In the genomic region with DNA sequence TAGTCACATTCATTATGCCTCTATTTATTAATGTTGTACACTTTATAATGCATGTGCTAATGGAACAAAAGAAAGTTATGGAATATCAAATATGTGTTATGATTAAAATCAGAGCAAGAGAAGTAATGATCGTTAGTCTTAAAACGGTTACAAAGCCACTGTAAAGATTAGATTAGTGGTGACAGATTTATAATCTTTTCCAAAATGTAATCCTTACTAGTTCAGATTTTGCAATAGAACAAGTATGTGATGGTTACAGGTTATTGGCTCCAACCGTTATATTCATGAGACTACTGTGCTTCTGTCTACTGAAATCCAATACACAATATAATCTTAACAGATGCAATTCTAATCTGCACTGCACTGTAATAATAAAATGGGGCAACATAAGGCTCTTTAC, we compare ENCODE assay signal across 19 cellular contexts.
DNase-seq lines count a peak whose midpoint lies in the region; ATAC-seq and TF ChIP-seq lines count a peak whose summit lies in the region.
"Had no signal": no experiment of that assay in that cellular context is flagged by ENCODE, and none has a peak within 500 bp of the region (broad histone marks: within the 10 kb centered on the region; RNA-seq: fewer than 3 reads in every experiment).

No MANE protein-coding gene starts in this region.

- no peaks in the 10 kb centered on the region for H3K9me3 ChIP-seq in HEK293 (ENCODE audit: control insufficient read depth, insufficient read depth, low read depth, low read length)
- H3K9me3 ChIP-seq: BE2C had no signal

- DNase-seq in AG10803 (ENCODE audit: low read depth) (peak; percentile 13), NCI-H82 (lab: John Stamatoyannopoulos, UW) (peak; percentile 74), fibroblast of gingiva (ENCODE audit: low read depth) (peak; percentile 3), dedifferentiated amniotic fluid mesenchymal stem cell (ENCODE audit: extremely low spot score) (no peak), hypothalamus (lab: John Stamatoyannopoulos, UW) (no peak)
- DNase-seq: BE2C; C1 segment of cervical spinal cord; CD4-positive, CD25-positive, alpha-beta regulatory T cell; CD8-positive, alpha-beta memory T cell; COR-L47; DMS79 treated with DMSO at 0.1 percent for 48 hours; GOT3; H7; IMR-90; KBM-7 had no signal

- POLR2A ChIA-PET in HEK293 (lab: Yijun Ruan, JAX), result no interaction called here

- H3K4me3 ChIP-seq in AG10803 (ENCODE audit: low read length) (no peak overlapping the region), HEK293 (ENCODE audit: low read depth, low read length) (no peak overlapping the region)
- H3K4me3 ChIP-seq: GM12878 had no signal

- TF ChIP-seq CTCF in AG10803 (conservative IDR thresholded peaks at IDR 0.05; ENCODE audit: low read length) (no peak), HEK293 (tag by site-specific recombination; IDR thresholded peaks at IDR 0.05) (no peak)

- H3K4me1 ChIP-seq in HEK293 (ENCODE audit: control insufficient read depth, insufficient read depth, low read length), result no peaks in the 10 kb centered on the region
- H3K4me1 ChIP-seq: BE2C had no signal

- no peaks in the 10 kb centered on the region for H3K36me3 ChIP-seq in HEK293 (ENCODE audit: control insufficient read depth in 2 of 2, insufficient read depth in 1 of 2, low read length in 2 of 2)
- H3K36me3 ChIP-seq: BE2C had no signal

- H3K27ac ChIP-seq in HEK293 (ENCODE audit: extremely low read depth, low read depth, low read length), result no peak overlapping the region

- no peak for ATAC-seq in HG03565 (IDR thresholded peaks at IDR 0.05; ENCODE audit: unreplicated experiment)
- ATAC-seq: GM12878, HCT116 had no signal

- CTCF ChIA-PET in HEK293 (lab: Yijun Ruan, JAX), result interaction anchor here (1.1 kb wide), 1 partner anchor 75 kb away, joined by 3 read pairs; no protein-coding TSS in a partner anchor

TF ChIP-seq in HEK293, 187 proteins besides CTCF, POLR2A, EP300 and RAD21 (continues in another document):
- no peak for TF ChIP-seq ZFP37 (tag by site-specific recombination; IDR thresholded peaks at IDR 0.05)
- peak; percentile 50 for TF ChIP-seq FEZF1 (tag by site-specific recombination; IDR thresholded peaks at IDR 0.05)
- no peak for TF ChIP-seq ZNF610 (tag by site-specific recombination; IDR thresholded peaks at IDR 0.05; ENCODE audit: borderline replicate concordance)
- no peak for TF ChIP-seq ZNF10 (tag by site-specific recombination; IDR thresholded peaks at IDR 0.05)
- no peak for TF ChIP-seq ZNF112 (tag by site-specific recombination; IDR thresholded peaks at IDR 0.05)
- peak; percentile 37; the same call in 1 of the 2 replicates for TF ChIP-seq OVOL3 (tag by site-specific recombination; IDR thresholded peaks at IDR 0.05)
- TF ChIP-seq ZBTB8A (tag by site-specific recombination; IDR thresholded peaks at IDR 0.05), result no peak
- TF ChIP-seq ZNF555 (tag by site-specific recombination; conservative IDR thresholded peaks at IDR 0.05), result no peak
- no peak for TF ChIP-seq ZNF2 (tag by site-specific recombination; IDR thresholded peaks at IDR 0.05)
- TF ChIP-seq, protein P1, sequence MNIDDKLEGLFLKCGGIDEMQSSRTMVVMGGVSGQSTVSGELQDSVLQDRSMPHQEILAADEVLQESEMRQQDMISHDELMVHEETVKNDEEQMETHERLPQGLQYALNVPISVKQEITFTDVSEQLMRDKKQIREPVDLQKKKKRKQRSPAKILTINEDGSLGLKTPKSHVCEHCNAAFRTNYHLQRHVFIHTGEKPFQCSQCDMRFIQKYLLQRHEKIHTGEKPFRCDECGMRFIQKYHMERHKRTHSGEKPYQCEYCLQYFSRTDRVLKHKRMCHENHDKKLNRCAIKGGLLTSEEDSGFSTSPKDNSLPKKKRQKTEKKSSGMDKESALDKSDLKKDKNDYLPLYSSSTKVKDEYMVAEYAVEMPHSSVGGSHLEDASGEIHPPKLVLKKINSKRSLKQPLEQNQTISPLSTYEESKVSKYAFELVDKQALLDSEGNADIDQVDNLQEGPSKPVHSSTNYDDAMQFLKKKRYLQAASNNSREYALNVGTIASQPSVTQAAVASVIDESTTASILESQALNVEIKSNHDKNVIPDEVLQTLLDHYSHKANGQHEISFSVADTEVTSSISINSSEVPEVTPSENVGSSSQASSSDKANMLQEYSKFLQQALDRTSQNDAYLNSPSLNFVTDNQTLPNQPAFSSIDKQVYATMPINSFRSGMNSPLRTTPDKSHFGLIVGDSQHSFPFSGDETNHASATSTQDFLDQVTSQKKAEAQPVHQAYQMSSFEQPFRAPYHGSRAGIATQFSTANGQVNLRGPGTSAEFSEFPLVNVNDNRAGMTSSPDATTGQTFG (tag by site-specific recombination; IDR thresholded peaks at IDR 0.05; ENCODE audit: borderline replicate concordance), result no peak
- TF ChIP-seq, protein P2, sequence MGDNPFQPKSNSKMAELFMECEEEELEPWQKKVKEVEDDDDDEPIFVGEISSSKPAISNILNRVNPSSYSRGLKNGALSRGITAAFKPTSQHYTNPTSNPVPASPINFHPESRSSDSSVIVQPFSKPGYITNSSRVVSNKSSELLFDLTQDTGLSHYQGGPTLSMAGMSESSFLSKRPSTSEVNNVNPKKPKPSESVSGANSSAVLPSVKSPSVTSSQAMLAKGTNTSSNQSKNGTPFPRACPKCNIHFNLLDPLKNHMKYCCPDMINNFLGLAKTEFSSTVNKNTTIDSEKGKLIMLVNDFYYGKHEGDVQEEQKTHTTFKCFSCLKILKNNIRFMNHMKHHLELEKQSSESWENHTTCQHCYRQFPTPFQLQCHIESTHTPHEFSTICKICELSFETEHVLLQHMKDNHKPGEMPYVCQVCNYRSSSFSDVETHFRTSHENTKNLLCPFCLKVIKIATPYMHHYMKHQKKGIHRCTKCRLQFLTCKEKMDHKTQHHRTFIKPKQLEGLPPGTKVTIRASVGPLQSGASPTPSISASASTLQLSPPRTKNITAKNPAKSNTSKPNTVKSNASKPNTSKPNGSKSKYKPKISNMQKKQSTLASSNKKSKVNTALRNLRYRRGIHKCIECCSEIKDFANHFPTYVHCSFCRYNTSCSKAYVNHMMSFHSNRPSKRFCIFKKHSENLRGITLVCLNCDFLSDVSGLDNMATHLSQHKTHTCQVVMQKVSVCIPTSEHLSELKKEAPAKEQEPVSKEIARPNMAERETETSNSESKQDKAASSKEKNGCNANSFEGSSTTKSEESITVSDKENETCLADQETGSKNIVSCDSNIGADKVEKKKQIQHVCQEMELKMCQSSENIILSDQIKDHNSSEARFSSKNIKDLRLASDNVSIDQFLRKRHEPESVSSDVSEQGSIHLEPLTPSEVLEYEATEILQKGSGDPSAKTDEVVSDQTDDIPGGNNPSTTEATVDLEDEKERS (tag by site-specific recombination; IDR thresholded peaks at IDR 0.05), result no peak
- TF ChIP-seq, protein P3, sequence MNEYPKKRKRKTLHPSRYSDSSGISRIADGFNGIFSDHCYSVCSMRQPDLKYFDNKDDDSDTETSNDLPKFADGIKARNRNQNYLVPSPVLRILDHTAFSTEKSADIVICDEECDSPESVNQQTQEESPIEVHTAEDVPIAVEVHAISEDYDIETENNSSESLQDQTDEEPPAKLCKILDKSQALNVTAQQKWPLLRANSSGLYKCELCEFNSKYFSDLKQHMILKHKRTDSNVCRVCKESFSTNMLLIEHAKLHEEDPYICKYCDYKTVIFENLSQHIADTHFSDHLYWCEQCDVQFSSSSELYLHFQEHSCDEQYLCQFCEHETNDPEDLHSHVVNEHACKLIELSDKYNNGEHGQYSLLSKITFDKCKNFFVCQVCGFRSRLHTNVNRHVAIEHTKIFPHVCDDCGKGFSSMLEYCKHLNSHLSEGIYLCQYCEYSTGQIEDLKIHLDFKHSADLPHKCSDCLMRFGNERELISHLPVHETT (tag by site-specific recombination; IDR thresholded peaks at IDR 0.05), result no peak
- TF ChIP-seq, protein P4, sequence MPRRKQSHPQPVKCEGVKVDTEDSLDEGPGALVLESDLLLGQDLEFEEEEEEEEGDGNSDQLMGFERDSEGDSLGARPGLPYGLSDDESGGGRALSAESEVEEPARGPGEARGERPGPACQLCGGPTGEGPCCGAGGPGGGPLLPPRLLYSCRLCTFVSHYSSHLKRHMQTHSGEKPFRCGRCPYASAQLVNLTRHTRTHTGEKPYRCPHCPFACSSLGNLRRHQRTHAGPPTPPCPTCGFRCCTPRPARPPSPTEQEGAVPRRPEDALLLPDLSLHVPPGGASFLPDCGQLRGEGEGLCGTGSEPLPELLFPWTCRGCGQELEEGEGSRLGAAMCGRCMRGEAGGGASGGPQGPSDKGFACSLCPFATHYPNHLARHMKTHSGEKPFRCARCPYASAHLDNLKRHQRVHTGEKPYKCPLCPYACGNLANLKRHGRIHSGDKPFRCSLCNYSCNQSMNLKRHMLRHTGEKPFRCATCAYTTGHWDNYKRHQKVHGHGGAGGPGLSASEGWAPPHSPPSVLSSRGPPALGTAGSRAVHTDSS (tag by site-specific recombination; IDR thresholded peaks at IDR 0.05), result no peak
- TF ChIP-seq, protein P5, sequence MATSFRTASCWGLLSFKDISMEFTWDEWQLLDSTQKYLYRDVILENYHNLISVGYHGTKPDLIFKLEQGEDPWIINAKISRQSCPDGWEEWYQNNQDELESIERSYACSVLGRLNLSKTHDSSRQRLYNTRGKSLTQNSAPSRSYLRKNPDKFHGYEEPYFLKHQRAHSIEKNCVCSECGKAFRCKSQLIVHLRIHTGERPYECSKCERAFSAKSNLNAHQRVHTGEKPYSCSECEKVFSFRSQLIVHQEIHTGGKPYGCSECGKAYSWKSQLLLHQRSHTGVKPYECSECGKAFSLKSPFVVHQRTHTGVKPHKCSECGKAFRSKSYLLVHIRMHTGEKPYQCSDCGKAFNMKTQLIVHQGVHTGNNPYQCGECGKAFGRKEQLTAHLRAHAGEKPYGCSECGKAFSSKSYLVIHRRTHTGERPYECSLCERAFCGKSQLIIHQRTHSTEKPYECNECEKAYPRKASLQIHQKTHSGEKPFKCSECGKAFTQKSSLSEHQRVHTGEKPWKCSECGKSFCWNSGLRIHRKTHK (tag by site-specific recombination; IDR thresholded peaks at IDR 0.05), result no peak
- TF ChIP-seq ZBTB21 (tag by site-specific recombination; IDR thresholded peaks at IDR 0.05), result no peak
- no peak for TF ChIP-seq ZFP69B (tag by site-specific recombination; IDR thresholded peaks at IDR 0.05)
- no peak for TF ChIP-seq ZNF473 (tag by site-specific recombination; IDR thresholded peaks at IDR 0.05)
- TF ChIP-seq ZNF133 (tag by site-specific recombination; IDR thresholded peaks at IDR 0.05), result no peak
- TF ChIP-seq ZEB2 (tag by site-specific recombination; IDR thresholded peaks at IDR 0.05), result no peak

Comparison
In these comparisons a context has a peak if more than half of its experiments do, and no peak if none do; other contexts are left out.
1. DNase-seq: peak in AG10803 (single experiment), NCI-H82 (single experiment) and fibroblast of gingiva (single experiment); none in dedifferentiated amniotic fluid mesenchymal stem cell (single experiment) and hypothalamus (0 of 51).